In the genomic region with DNA sequence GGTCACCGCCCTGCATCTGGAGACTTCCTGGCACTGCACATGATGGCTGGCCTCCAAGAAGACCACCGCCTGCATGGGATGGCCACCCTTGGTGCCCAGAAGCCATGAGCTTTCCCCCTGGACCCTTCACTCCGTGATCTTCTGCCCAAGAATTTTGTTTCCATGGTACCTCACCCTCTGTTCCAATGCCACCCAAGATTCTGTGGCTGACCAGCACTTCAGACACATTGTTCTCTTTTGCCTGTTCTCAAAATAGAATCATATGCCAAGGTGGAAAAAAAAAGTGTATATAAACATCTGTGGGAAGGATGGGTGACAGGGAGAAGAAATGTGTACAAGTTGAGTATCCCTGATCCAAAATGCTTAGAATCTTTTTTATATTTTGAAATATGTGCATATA, we compare ENCODE assay signal across 24 cellular contexts. TPM values are rescaled to one million over a fixed set of nuclear protein-coding genes. Genes with fewer than 3 reads are reported as not detected.
"Had no signal": no experiment of that assay in that cellular context is flagged by ENCODE, and none has a peak within 500 bp of the region (broad histone marks: within the 10 kb centered on the region; RNA-seq: fewer than 3 reads in every experiment).

No MANE protein-coding gene starts in this region.

- H3K36me3 ChIP-seq: colonic mucosa, esophagus muscularis mucosa, esophagus squamous epithelium, gastrocnemius medialis, gastroesophageal sphincter, heart left ventricle, heart right ventricle had no signal

- H3K27me3 ChIP-seq: colonic mucosa, foreskin keratinocyte, gastrocnemius medialis had no signal

- H3K9me3 ChIP-seq: colonic mucosa, gastrocnemius medialis had no signal

- H3K27ac ChIP-seq: colonic mucosa, coronary artery, dorsolateral prefrontal cortex, esophagus muscularis mucosa, esophagus squamous epithelium, foreskin keratinocyte, gastrocnemius medialis, gastroesophageal sphincter, heart left ventricle, heart right ventricle had no signal

- H3K4me1 Mint-ChIP-seq: endodermal cell had no signal

- DNase-seq: colonic mucosa; cortex of kidney; dermis blood vessel endothelial cell; dorsolateral prefrontal cortex; effector CD4-positive, alpha-beta T cell; effector CD8-positive, alpha-beta T cell; effector memory CD4-positive, alpha-beta T cell; effector memory CD8-positive, alpha-beta T cell; endodermal cell; erythroblast; esophagus squamous epithelium; foreskin fibroblast; foreskin keratinocyte; foreskin melanocyte; gastrocnemius medialis; glutamatergic neuron; head of caudate nucleus; heart left ventricle; heart right ventricle had no signal

- ATAC-seq: effector memory CD8-positive, alpha-beta T cell; esophagus mucosa; foreskin keratinocyte; gastrocnemius medialis; gastroesophageal sphincter; heart left ventricle; heart right ventricle had no signal

- H3K27ac Mint-ChIP-seq: dendritic cell treated with granulocyte-macrophage colony-stimulating factor and Interleukin-4, amounts not matched to agents 40 ng/mL and 50 ng/mL, for 4 days; effector memory CD8-positive, alpha-beta T cell; endodermal cell had no signal

- H3K4me3 Mint-ChIP-seq: dendritic cell treated with granulocyte-macrophage colony-stimulating factor and Interleukin-4, amounts not matched to agents 40 ng/mL and 50 ng/mL, for 4 days; effector memory CD8-positive, alpha-beta T cell; endodermal cell had no signal

- H3K4me1 ChIP-seq: colonic mucosa, esophagus muscularis mucosa, gastrocnemius medialis, gastroesophageal sphincter had no signal

- H3K4me3 ChIP-seq: colonic mucosa, coronary artery, dorsolateral prefrontal cortex, esophagus muscularis mucosa, esophagus squamous epithelium, gastrocnemius medialis, gastroesophageal sphincter, heart left ventricle, heart right ventricle had no signal

RNA-seq across cellular contexts. Expression of gene HTR7, which starts 12.1 kb away (rescaled TPM):
- total RNA-seq: dermis blood vessel endothelial cell had no signal
